2 cellular contexts compared by ENCODE assay signal in genomic region chr3:80050826-80051601, GRCh38.
TF ChIP-seq lines count a peak whose summit lies in the region.

No MANE protein-coding gene starts in this region.

TF ChIP-seq in SK-N-SH, 30 proteins besides CTCF, POLR2A, EP300 and RAD21 (continued from another document):
- TF ChIP-seq IRF3 (IDR thresholded peaks at IDR 0.05; ENCODE audit: low read depth, low read length) (no peak), PBX3 (IDR thresholded peaks at IDR 0.05) (no peak), ZBTB33 (IDR thresholded peaks at IDR 0.05; ENCODE audit: borderline replicate concordance, low read depth) (no peak), TEAD4 (IDR thresholded peaks at IDR 0.05; ENCODE audit: borderline replicate concordance, insufficient read depth) (no peak), REST (IDR thresholded peaks at IDR 0.05; ENCODE audit: low read depth, low read length) (no peak), FOXM1 (IDR thresholded peaks at IDR 0.05; ENCODE audit: low read depth) (no peak), RXRA (IDR thresholded peaks at IDR 0.05; ENCODE audit: borderline replicate concordance, low read depth) (no peak)
TF ChIP-seq in SK-N-SH: peak in this region for 0.

TF ChIP-seq in SK-N-SH treated with all-trans-retinoic acid at 6 μM for 48 hours, 23 proteins besides CTCF, POLR2A, EP300 and RAD21 (continued from another document):
- no peak for TF ChIP-seq PATZ1 (CRISPR knock-in tag; IDR thresholded peaks at IDR 0.05; ENCODE audit: borderline replicate concordance)
- no peak for TF ChIP-seq OSR1 (CRISPR knock-in tag; IDR thresholded peaks at IDR 0.05)
- TF ChIP-seq ISL1 (CRISPR knock-in tag; IDR thresholded peaks at IDR 0.05): no peak
- no peak for TF ChIP-seq CSDC2 (CRISPR knock-in tag; IDR thresholded peaks at IDR 0.05)
- no peak for TF ChIP-seq ARNTL (CRISPR knock-in tag; IDR thresholded peaks at IDR 0.05; ENCODE audit: borderline replicate concordance, low read depth)
- no peak for TF ChIP-seq SNAI2 (CRISPR knock-in tag; IDR thresholded peaks at IDR 0.05)
- no peak for TF ChIP-seq PPARA (CRISPR knock-in tag; IDR thresholded peaks at IDR 0.05; ENCODE audit: borderline replicate concordance)
- TF ChIP-seq CREB5 (CRISPR knock-in tag; IDR thresholded peaks at IDR 0.05; ENCODE audit: low read depth): no peak
- TF ChIP-seq ZFP3 (CRISPR knock-in tag; IDR thresholded peaks at IDR 0.05): no peak
- TF ChIP-seq RARB (CRISPR knock-in tag; IDR thresholded peaks at IDR 0.05): no peak
- TF ChIP-seq TCF4 (CRISPR knock-in tag; IDR thresholded peaks at IDR 0.05; ENCODE audit: borderline replicate concordance): no peak
